ENCODE assay signal across 8 cellular contexts in genomic region chr3:128879125-128879969, GRCh38. TPM values are rescaled to one million over a fixed set of nuclear protein-coding genes. Genes with fewer than 3 reads are reported as not detected.
DNase-seq lines count a peak whose midpoint lies in the region; ATAC-seq, FAIRE-seq and TF ChIP-seq lines count a peak whose summit lies in the region.

TSS of gene ACAD9 (plus strand) at chr3:128879620. CDS start at chr3:128879692, 72 bp downstream.

- H2AFZ ChIP-seq in keratinocyte (ENCODE audit: control insufficient read depth, low read length): peak within 1 kb of the TSS; percentile 93

- no peaks in the 10 kb centered on the region for H3K9me3 ChIP-seq in keratinocyte (ENCODE audit: control insufficient read depth, low read depth, low read length)

- ATAC-seq in HG03432 (IDR thresholded peaks at IDR 0.05; ENCODE audit: unreplicated experiment): peak; percentile 89

- DNase-seq in AG20443 (ENCODE audit: low spot score) (peak; percentile 100), NCI-H510A (lab: John Stamatoyannopoulos, UW) (peak; percentile 83), cerebellum (ENCODE audit: low spot score) (peak; percentile 96), keratinocyte (ENCODE audit: low read depth, low spot score) (peak; percentile 93)
- DNase-seq in activated CD4-positive, alpha-beta T cell treated with anti-CD3 and anti-CD28 coated beads for 1 hour: peak; percentile 96
- peak; percentile 95 for DNase-seq in stimulated activated CD4-positive, alpha-beta T cell treated with anti-CD3 and anti-CD28 coated beads, Interleukin-15, amount 100 ng/mL, for 1 hour (ENCODE audit: low read depth in 1 of 2, low spot score in 1 of 2)

- H3K36me3 ChIP-seq in keratinocyte (ENCODE audit: control insufficient read depth in 2 of 2, extremely low read depth in 1 of 2, insufficient read depth in 2 of 2, low read length in 2 of 2): peaks cover 3 to 15% of the 10 kb centered on the region in 2 experiments

- peaks cover 25% of the 10 kb centered on the region for H3K4me1 ChIP-seq in keratinocyte (ENCODE audit: control insufficient read depth, extremely low read depth, insufficient read depth, low read length)

- H3K9ac ChIP-seq in keratinocyte (ENCODE audit: control insufficient read depth, extremely low read depth, insufficient read depth, low read length): peak within 1 kb of the TSS; percentile 100

- no peak for TF ChIP-seq CTCF in keratinocyte (optimal IDR thresholded peaks at IDR 0.05 in 1 of 3, IDR thresholded peaks at IDR 0.05 in 1 of 3, conservative IDR thresholded peaks at IDR 0.05 in 1 of 3; ENCODE audit: extremely low read depth in 1 of 3, insufficient read depth in 2 of 3, low read length in 3 of 3)

- H3K4me2 ChIP-seq in keratinocyte (ENCODE audit: control insufficient read depth, extremely low read depth, insufficient read depth, low read depth, low read length): peak within 1 kb of the TSS; percentile 95

- dilution Hi-C loops in keratinocyte (cut with MboI; ENCODE audit: extremely low pct_ligation_motif_present, low sequenced_read_pairs): no loop called here

- TF ChIP-seq POLR2A in GM19099 (IDR thresholded peaks at IDR 0.05; ENCODE audit: extremely low read depth, insufficient read length, low read depth): peak; percentile 95

- peaks cover 6% of the 10 kb centered on the region for H3K9me1 ChIP-seq in keratinocyte (ENCODE audit: control insufficient read depth, extremely low read depth, insufficient read depth, low read length)

- H3K27me3 ChIP-seq in keratinocyte (ENCODE audit: control insufficient read depth, extremely low read depth, insufficient read depth, low read length): no peaks in the 10 kb centered on the region

- FAIRE-seq in keratinocyte (lab: Jason Lieb, UNC): peak; percentile 73

- H3K4me3 ChIP-seq in keratinocyte (ENCODE audit: control insufficient read depth in 2 of 3, extremely low read depth in 1 of 3, insufficient read depth in 2 of 3, low read depth in 1 of 3, low read length in 3 of 3): peak within 1 kb of the TSS; percentile 72 to 99 (median 89)

- H3K79me2 ChIP-seq in keratinocyte (ENCODE audit: control insufficient read depth, insufficient read depth, low read length): peaks cover 58% of the 10 kb centered on the region

- peak within 1 kb of the TSS; percentile 99 for H3K27ac ChIP-seq in keratinocyte (ENCODE audit: control insufficient read depth, insufficient read depth, low read length)

- peaks cover 3% of the 10 kb centered on the region for H4K20me1 ChIP-seq in keratinocyte (ENCODE audit: control insufficient read depth, extremely low read depth, insufficient read depth, low read length)

RNA-seq across cellular contexts. Expression of gene ACAD9, which starts in this region (rescaled TPM):
- total RNA-seq in cerebellum: 39.3 TPM
- polyA plus RNA-seq in keratinocyte: 33.7 to 40.5 TPM (median 36.6 TPM) in 3 replicates
- polyA plus RNA-seq in keratinocyte (2011; ENCODE audit: low read depth): 11.3 TPM
- polyA plus RNA-seq in keratinocyte (2011; cell fraction: cytosol; rRNA removed): 25.6 and 34.1 TPM in 2 replicates
- 54.9 and 63.9 TPM in 2 replicates for polyA plus RNA-seq in keratinocyte (2011; cell fraction: nucleus; rRNA removed)
- polyA plus RNA-seq in keratinocyte (2012; ENCODE audit: low replicate concordance): 22.0 and 30.9 TPM in 2 replicates
- polyA minus RNA-seq in keratinocyte: 40.5 to 52.4 TPM (median 45.2 TPM) in 3 replicates
- polyA minus RNA-seq in keratinocyte (2011; cell fraction: cytosol; rRNA and poly(A)+ RNA removed): 33.0 TPM
- 31.7 and 36.1 TPM in 2 replicates for polyA minus RNA-seq in keratinocyte (2011; cell fraction: nucleus; rRNA and poly(A)+ RNA removed)

Comparison
In these comparisons a context has a peak if more than half of its experiments do, and no peak if none do; other contexts are left out.
1. Peak in every context shown above with its lines: DNase-seq, ATAC-seq, H3K4me3 ChIP-seq and H3K27ac ChIP-seq.